In genomic region chr1:2300851-2301606, GRCh38 we compare ENCODE assay signal across 8 cellular contexts.
A peak's percentile ranks its signal among the peaks of the same experiment; 100 is the strongest.
DNase-seq lines count a peak whose midpoint lies in the region; ATAC-seq and TF ChIP-seq lines count a peak whose summit lies in the region.

No MANE protein-coding gene starts in this region.

- TF ChIP-seq CTCF in GM13977 (IDR thresholded peaks at IDR 0.05; ENCODE audit: extremely low read depth, insufficient read depth, missing control alignments): no peak

- H3K36me3 Mint-ChIP-seq in activated naive CD4-positive, alpha-beta T cell treated with anti-CD3 and anti-CD28 coated beads, Interleukin-2, amount 10 ng/mL, durations not matched to agents 7 days and 5 days: peaks cover 34% of the 10 kb centered on the region

- H3K27me3 Mint-ChIP-seq in activated naive CD4-positive, alpha-beta T cell treated with anti-CD3 and anti-CD28 coated beads, Interleukin-2, amount 10 ng/mL, durations not matched to agents 7 days and 5 days: no peaks in the 10 kb centered on the region

- H3K4me3 Mint-ChIP-seq in activated naive CD4-positive, alpha-beta T cell treated with anti-CD3 and anti-CD28 coated beads, Interleukin-2, amount 10 ng/mL, durations not matched to agents 7 days and 5 days: peak overlapping the region; percentile 70

- in situ Hi-C loops in GM13977 (cut with MboI; ENCODE audit: low pct_unique_long_range_greater_than_20kb, low sequenced_read_pairs, unreplicated experiment): no loop called here

- peak; percentile 50 for ATAC-seq in HG02798 (IDR thresholded peaks at IDR 0.05; ENCODE audit: poor library complexity, unreplicated experiment)

- H3K4me1 Mint-ChIP-seq in activated naive CD4-positive, alpha-beta T cell treated with anti-CD3 and anti-CD28 coated beads, Interleukin-2, amount 10 ng/mL, durations not matched to agents 7 days and 5 days: peaks cover 68% of the 10 kb centered on the region

- CTCF ChIA-PET in activated naive CD4-positive, alpha-beta T cell treated with anti-CD3 and anti-CD28 coated beads, Interleukin-2, amount 10 ng/mL, durations not matched to agents 7 days and 5 days (lab: Charles Lee): interaction anchor here (0.6 to 1.5 kb wide), 5 partner anchors 11 to 80 kb away, joined by 3 to 5 read pairs (median 4); no protein-coding TSS in a partner anchor

- peak overlapping the region; percentile 99 for H3K27ac Mint-ChIP-seq in activated naive CD4-positive, alpha-beta T cell treated with anti-CD3 and anti-CD28 coated beads, Interleukin-2, amount 10 ng/mL, durations not matched to agents 7 days and 5 days

- H3K9me3 Mint-ChIP-seq in activated naive CD4-positive, alpha-beta T cell treated with anti-CD3 and anti-CD28 coated beads, Interleukin-2, amount 10 ng/mL, durations not matched to agents 7 days and 5 days: no peaks in the 10 kb centered on the region

- DNase-seq in GM13977 (ENCODE audit: low spot score) (peak; percentile 83), SIG-M5 (lab: John Stamatoyannopoulos, UW) (peak; percentile 61), hepatic stellate cell (ENCODE audit: low spot score) (peak; percentile 79), DMS153 (lab: John Stamatoyannopoulos, UW) (no peak), DMS53 (lab: John Stamatoyannopoulos, UW) (no peak)
- DNase-seq in activated naive CD4-positive, alpha-beta T cell treated with anti-CD3 and anti-CD28 coated beads, Interleukin-2, amount 10 ng/mL, durations not matched to agents 7 days and 5 days: peak; percentile 96
- peak; percentile 72 to 76 for DNase-seq in stimulated activated CD4-positive, alpha-beta T cell treated with anti-CD3 and anti-CD28 coated beads, Interleukin-4, amount 100 ng/mL, for 48 hours (ENCODE audit: low read depth in 2 of 2)

Comparison
In these comparisons a context has a peak if more than half of its experiments do, and no peak if none do; other contexts are left out.
1. DNase-seq: peak in GM13977 (single experiment), SIG-M5 (single experiment), activated naive CD4-positive, alpha-beta T cell treated with anti-CD3 and anti-CD28 coated beads, Interleukin-2, amount 10 ng/mL, durations not matched to agents 7 days and 5 days (single experiment), hepatic stellate cell (single experiment) and stimulated activated CD4-positive, alpha-beta T cell treated with anti-CD3 and anti-CD28 coated beads, Interleukin-4, amount 100 ng/mL, for 48 hours (2 of 2); none in DMS153 (single experiment) and DMS53 (single experiment).